ENCODE assay signal across 13 cellular contexts in genomic region chr19:4302238-4302630, GRCh38. TPM values are rescaled to one million over a fixed set of nuclear protein-coding genes. Genes with fewer than 3 reads are reported as not detected.
DNase-seq lines count a peak whose midpoint lies in the region; ATAC-seq and TF ChIP-seq lines count a peak whose summit lies in the region.
"Had no signal": no experiment of that assay in that cellular context is flagged by ENCODE, and none has a peak within 500 bp of the region (broad histone marks: within the 10 kb centered on the region; RNA-seq: fewer than 3 reads in every experiment).

Gene TMIGD2 (minus strand): TSS chr19:4302389. CDS start chr19:4302385, 4 bp downstream.

- H3K4me3 ChIP-seq in cardiac muscle cell (no peak within 1 kb of the TSS), mononuclear cell (ENCODE audit: low read length) (peak within 1 kb of the TSS; percentile 24), psoas muscle (no peak within 1 kb of the TSS)
- H3K4me3 ChIP-seq: GM23248, vagina had no signal

- H3K4me1 ChIP-seq in cardiac muscle cell (ENCODE audit: low read depth) (peaks cover 6% of the 10 kb centered on the region), mononuclear cell (ENCODE audit: insufficient read depth, low read length) (peaks cover 9% of the 10 kb centered on the region), psoas muscle (no peaks in the 10 kb centered on the region)
- H3K4me1 ChIP-seq: vagina had no signal

- H3K36me3 ChIP-seq in cardiac muscle cell, result no peaks in the 10 kb centered on the region
- H3K36me3 ChIP-seq in psoas muscle (ENCODE audit: insufficient read depth in 1 of 2, low read depth in 1 of 2), result no peaks in the 10 kb centered on the region
- H3K36me3 ChIP-seq: vagina had no signal

- CTCF ChIA-PET in activated CD8-positive, alpha-beta T cell treated with anti-CD3 and anti-CD28 coated beads, Interleukin-2, amount 10 ng/mL, durations not matched to agents 7 days and 5 days (lab: Charles Lee), result interaction anchor here (1.3 to 1.7 kb wide), 3 partner anchors 35 to 69 kb away, joined by 3 to 7 read pairs (median 6); partner anchors contain the start of gene MPND

- intact Hi-C loops in Right ventricle myocardium inferior (cut with DNase I) (no loop called here), psoas muscle (cut with DNase I) (no loop called here)

- no peaks in the 10 kb centered on the region for H3K27me3 Mint-ChIP-seq in activated CD8-positive, alpha-beta T cell treated with anti-CD3 and anti-CD28 coated beads, Interleukin-2, amount 10 ng/mL, durations not matched to agents 7 days and 5 days (ENCODE audit: low read depth)

- POLR2A ChIA-PET in activated CD8-positive, alpha-beta T cell treated with anti-CD3 and anti-CD28 coated beads, Interleukin-2, amount 10 ng/mL, durations not matched to agents 7 days and 5 days (lab: Charles Lee), result interaction anchor here (0.7 to 1.7 kb wide), 3 partner anchors 40 to 70 kb away, joined by 3 to 4 read pairs (median 4); partner anchors contain the start of gene YJU2

- H3K27ac Mint-ChIP-seq in activated CD8-positive, alpha-beta T cell treated with anti-CD3 and anti-CD28 coated beads, Interleukin-2, amount 10 ng/mL, durations not matched to agents 7 days and 5 days, result peak within 1 kb of the TSS; percentile 82
- H3K27ac Mint-ChIP-seq: dendritic cell treated with granulocyte-macrophage colony-stimulating factor and Interleukin-4, amounts not matched to agents 40 ng/mL and 50 ng/mL, for 4 days had no signal

- TF ChIP-seq CTCF in cardiac muscle cell (IDR thresholded peaks at IDR 0.05; ENCODE audit: low read depth, low read length) (no peak), psoas muscle (IDR thresholded peaks at IDR 0.05) (no peak)

- DNase-seq in cardiac muscle cell (ENCODE audit: low read depth in 1 of 2, low spot score in 1 of 2), result no peak
- no peak for DNase-seq in Right ventricle myocardium inferior (ENCODE audit: missing footprints)
- peak; percentile 51 for DNase-seq in activated CD8-positive, alpha-beta T cell treated with anti-CD3 and anti-CD28 coated beads, Interleukin-2, amount 10 ng/mL, durations not matched to agents 7 days and 5 days
- DNase-seq in SIG-M5 (lab: John Stamatoyannopoulos, UW), result no peak
- DNase-seq in NCI-H1092 (lab: John Stamatoyannopoulos, UW), result no peak
- DNase-seq in psoas muscle, result no peak
- DNase-seq: anterior cingulate cortex, GM23248, posterior cingulate gyrus had no signal

- H3K27ac ChIP-seq in cardiac muscle cell (peak within 1 kb of the TSS; percentile 57), psoas muscle (no peak within 1 kb of the TSS)
- H3K27ac ChIP-seq: GM23248, vagina had no signal

- peaks cover 53% of the 10 kb centered on the region for H3K4me1 Mint-ChIP-seq in activated CD8-positive, alpha-beta T cell treated with anti-CD3 and anti-CD28 coated beads, Interleukin-2, amount 10 ng/mL, durations not matched to agents 7 days and 5 days (ENCODE audit: low read depth)

- WGBS in psoas muscle, 3 donors, result 51 to 70% (median 58%) methylated on average over 6 to 7 of the region's 7 CpGs

- H3K9me3 ChIP-seq in cardiac muscle cell (ENCODE audit: low read depth), result no peaks in the 10 kb centered on the region
- H3K9me3 ChIP-seq in mononuclear cell (ENCODE audit: low read depth, low read length), result no peaks in the 10 kb centered on the region
- no peaks in the 10 kb centered on the region for H3K9me3 ChIP-seq in psoas muscle
- H3K9me3 ChIP-seq: vagina had no signal

- H3K9me3 Mint-ChIP-seq in activated CD8-positive, alpha-beta T cell treated with anti-CD3 and anti-CD28 coated beads, Interleukin-2, amount 10 ng/mL, durations not matched to agents 7 days and 5 days (ENCODE audit: insufficient read depth), result no peaks in the 10 kb centered on the region
- H3K9me3 Mint-ChIP-seq: dendritic cell treated with granulocyte-macrophage colony-stimulating factor and Interleukin-4, amounts not matched to agents 40 ng/mL and 50 ng/mL, for 4 days had no signal

- no peak for ATAC-seq in Right ventricle myocardium inferior
- peak; percentile 6 for ATAC-seq in activated CD8-positive, alpha-beta T cell treated with anti-CD3 and anti-CD28 coated beads, Interleukin-2, amount 10 ng/mL, durations not matched to agents 7 days and 5 days
- ATAC-seq in GM21390 (IDR thresholded peaks at IDR 0.05; ENCODE audit: unreplicated experiment), result no peak
- no peak for ATAC-seq in psoas muscle

- H3K27me3 ChIP-seq in cardiac muscle cell (no peaks in the 10 kb centered on the region), mononuclear cell (ENCODE audit: insufficient read depth, low read length) (no peaks in the 10 kb centered on the region), psoas muscle (ENCODE audit: insufficient read depth in 3 of 3, low read length in 2 of 3) (peaks cover 0 to 31% (median 8%) of the 10 kb centered on the region in 3 donors)
- H3K27me3 ChIP-seq: vagina had no signal

- H3K36me3 Mint-ChIP-seq in activated CD8-positive, alpha-beta T cell treated with anti-CD3 and anti-CD28 coated beads, Interleukin-2, amount 10 ng/mL, durations not matched to agents 7 days and 5 days (ENCODE audit: low read depth), result peaks cover 3% of the 10 kb centered on the region

- peak within 1 kb of the TSS; percentile 84 for H3K4me3 Mint-ChIP-seq in activated CD8-positive, alpha-beta T cell treated with anti-CD3 and anti-CD28 coated beads, Interleukin-2, amount 10 ng/mL, durations not matched to agents 7 days and 5 days
- H3K4me3 Mint-ChIP-seq: dendritic cell treated with granulocyte-macrophage colony-stimulating factor and Interleukin-4, amounts not matched to agents 40 ng/mL and 50 ng/mL, for 4 days had no signal

RNA-seq across cellular contexts. Expression of gene TMIGD2, which starts in this region (rescaled TPM):
- total RNA-seq in cardiac muscle cell (0.92 and 2.5 TPM in 2 replicates), Right ventricle myocardium inferior (not detected), mononuclear cell (27.8 TPM), psoas muscle (under 1 TPM in 1 of 4 donors, not detected in 3; 0.20 TPM)
- polyA plus RNA-seq in cardiac muscle cell (0.84 and 2.9 TPM in 2 replicates), psoas muscle (under 1 TPM in 2 of 3 donors, not detected in 1; 0.10 to 0.18 TPM)
- total RNA-seq in activated CD8-positive, alpha-beta T cell treated with anti-CD3 and anti-CD28 coated beads, Interleukin-2, amount 10 ng/mL, durations not matched to agents 7 days and 5 days, result 10 to 100 TPM; 35.9 to 39.5 TPM
- total RNA-seq: GM23248, vagina had no signal
- polyA plus RNA-seq: GM23248 had no signal
